8 cellular contexts compared by ENCODE assay signal in the genomic region with DNA sequence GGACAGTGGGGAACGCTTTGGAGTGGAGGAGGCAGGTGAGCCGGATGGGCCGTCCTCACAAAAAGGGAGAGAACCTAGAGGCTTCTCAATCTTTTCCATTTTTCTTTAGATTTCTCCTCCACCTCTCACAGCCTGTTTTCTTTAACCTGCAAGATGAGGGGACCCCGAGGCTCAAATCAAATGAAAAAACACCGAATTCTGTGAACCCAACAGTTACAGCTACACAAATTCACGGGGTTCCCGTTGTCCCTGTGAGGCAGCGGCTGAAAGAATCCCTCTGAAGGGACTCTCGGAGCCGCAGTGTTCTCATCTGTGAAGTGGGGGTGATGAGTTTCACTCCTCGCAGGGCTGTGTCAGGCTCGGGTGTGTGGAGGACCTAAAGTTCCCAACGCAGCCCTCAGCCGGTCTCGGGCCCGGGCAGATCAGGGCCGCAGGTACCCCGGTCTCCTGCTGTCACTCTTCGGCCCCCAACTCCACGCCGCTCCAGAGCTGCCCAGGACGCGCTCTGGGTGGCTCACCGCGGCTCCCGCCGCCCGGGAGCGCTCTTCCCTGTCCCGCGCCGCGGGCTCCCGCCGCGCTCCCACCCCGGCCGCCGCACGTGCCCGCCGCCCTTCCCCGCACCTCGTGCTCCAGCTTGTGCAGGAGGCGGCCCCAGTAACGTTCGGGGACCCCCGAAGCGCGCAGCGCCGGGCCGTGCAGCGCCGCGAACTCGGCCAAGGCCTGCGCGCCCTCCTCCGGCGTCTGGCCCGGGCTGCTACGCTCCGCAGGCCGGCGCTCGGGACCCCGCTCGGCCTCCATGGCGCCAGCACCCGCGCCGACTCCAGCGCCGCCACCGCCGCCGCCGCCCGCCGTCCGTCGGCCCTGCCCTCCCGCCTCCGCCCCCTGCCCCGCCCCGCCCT. TPM values are rescaled to one million over a fixed set of nuclear protein-coding genes. Genes with fewer than 3 reads are reported as not detected.
DNase-seq lines count a peak whose midpoint lies in the region; ATAC-seq and TF ChIP-seq lines count a peak whose summit lies in the region.

A gene (minus strand): TSS at position 863 of the 899 bp plus-strand sequence. CDS start 65 bp downstream, at position 798.

- peaks cover 24% of the 10 kb centered on the region for H3K4me1 Mint-ChIP-seq in activated naive CD4-positive, alpha-beta T cell treated with anti-CD3 and anti-CD28 coated beads, Interleukin-2, amount 50 U/mL, for 24 hours
- H3K4me1 Mint-ChIP-seq in osteocyte (ENCODE audit: unreplicated experiment), result peaks cover 20% of the 10 kb centered on the region

- intact Hi-C loops in Right ventricle myocardium inferior (cut with DNase I), result loop anchor here (1.0 kb wide), 1 partner anchor 36 kb away; no protein-coding TSS in a partner anchor

- peak within 1 kb of the TSS; percentile 89 for H3K4me3 Mint-ChIP-seq in activated naive CD4-positive, alpha-beta T cell treated with anti-CD3 and anti-CD28 coated beads, Interleukin-2, amount 50 U/mL, for 24 hours
- H3K4me3 Mint-ChIP-seq in osteocyte (ENCODE audit: unreplicated experiment), result peak within 1 kb of the TSS; percentile 75

- H3K9me3 ChIP-seq in thoracic aorta, result no peaks in the 10 kb centered on the region

- peak; percentile 74 for TF ChIP-seq POLR2A in Raji (IDR thresholded peaks at IDR 0.05; ENCODE audit: insufficient read depth, low read depth, low read length)

- no peak for TF ChIP-seq CTCF in osteocyte (IDR thresholded peaks at IDR 0.05)
- TF ChIP-seq CTCF in thoracic aorta (IDR thresholded peaks at IDR 0.05), result no peak

- H3K9me3 Mint-ChIP-seq in activated naive CD4-positive, alpha-beta T cell treated with anti-CD3 and anti-CD28 coated beads, Interleukin-2, amount 50 U/mL, for 24 hours, result no peaks in the 10 kb centered on the region
- H3K9me3 Mint-ChIP-seq in osteocyte (ENCODE audit: unreplicated experiment), result no peaks in the 10 kb centered on the region

- H3K27ac ChIP-seq in thoracic aorta, result peak within 1 kb of the TSS; percentile 91 to 92

- peaks cover 4 to 19% of the 10 kb centered on the region in 2 donors for H3K4me1 ChIP-seq in thoracic aorta (ENCODE audit: control insufficient read depth in 1 of 2, low read depth in 2 of 2)

- peak within 1 kb of the TSS; percentile 93 for H3K27ac Mint-ChIP-seq in activated naive CD4-positive, alpha-beta T cell treated with anti-CD3 and anti-CD28 coated beads, Interleukin-2, amount 50 U/mL, for 24 hours
- H3K27ac Mint-ChIP-seq in osteocyte (ENCODE audit: unreplicated experiment), result peak within 1 kb of the TSS; percentile 92

- peak; percentile 6 for DNase-seq in SKM-1 treated with dmso at 0.1 percent for 144 hours (lab: John Stamatoyannopoulos, UW; ENCODE audit: unreplicated experiment)
- no peak for DNase-seq in SKM-1 (lab: John Stamatoyannopoulos, UW; ENCODE audit: unreplicated experiment)
- peak; percentile 80 for DNase-seq in Right ventricle myocardium inferior (ENCODE audit: missing footprints)
- no peak for DNase-seq in osteocyte (ENCODE audit: extremely low spot score, unreplicated experiment)
- DNase-seq in thoracic aorta (ENCODE audit: low spot score), result no peak

- peak within 1 kb of the TSS; percentile 88 for H3K4me3 ChIP-seq in thoracic aorta

- ATAC-seq in HG03135 (IDR thresholded peaks at IDR 0.05; ENCODE audit: unreplicated experiment) (peak; percentile 55), Right ventricle myocardium inferior (peak; percentile 29), thoracic aorta (ENCODE audit: insufficient number of reproducible peaks, low FRiP score, low read depth) (no peak)

- H3K27me3 Mint-ChIP-seq in activated naive CD4-positive, alpha-beta T cell treated with anti-CD3 and anti-CD28 coated beads, Interleukin-2, amount 50 U/mL, for 24 hours, result no peaks in the 10 kb centered on the region
- H3K27me3 Mint-ChIP-seq in osteocyte (ENCODE audit: unreplicated experiment), result peaks cover 4% of the 10 kb centered on the region

- peaks cover 4% of the 10 kb centered on the region for H3K36me3 Mint-ChIP-seq in activated naive CD4-positive, alpha-beta T cell treated with anti-CD3 and anti-CD28 coated beads, Interleukin-2, amount 50 U/mL, for 24 hours
- no peaks in the 10 kb centered on the region for H3K36me3 Mint-ChIP-seq in osteocyte (ENCODE audit: unreplicated experiment)

- no peaks in the 10 kb centered on the region for H3K27me3 ChIP-seq in thoracic aorta (replicated peaks; ENCODE audit: insufficient read depth)

- H3K36me3 ChIP-seq in thoracic aorta, result no peaks in the 10 kb centered on the region

RNA-seq across cellular contexts. Expression of the gene that starts here (rescaled TPM):
- total RNA-seq in Right ventricle myocardium inferior (13.2 TPM), osteocyte (33.7 and 35.6 TPM in 2 replicates), thoracic aorta (10 to 100 TPM; 22.4 to 23.2 TPM)

Comparison
In these comparisons a context has a peak if more than half of its experiments do, and no peak if none do; other contexts are left out.
1. DNase-seq: peak in SKM-1 treated with dmso at 0.1 percent for 144 hours (single experiment) and Right ventricle myocardium inferior (single experiment); none in SKM-1 (single experiment), osteocyte (single experiment) and thoracic aorta (single experiment).